Comparison of ENCODE assay signal across 19 cellular contexts in the genomic region with DNA sequence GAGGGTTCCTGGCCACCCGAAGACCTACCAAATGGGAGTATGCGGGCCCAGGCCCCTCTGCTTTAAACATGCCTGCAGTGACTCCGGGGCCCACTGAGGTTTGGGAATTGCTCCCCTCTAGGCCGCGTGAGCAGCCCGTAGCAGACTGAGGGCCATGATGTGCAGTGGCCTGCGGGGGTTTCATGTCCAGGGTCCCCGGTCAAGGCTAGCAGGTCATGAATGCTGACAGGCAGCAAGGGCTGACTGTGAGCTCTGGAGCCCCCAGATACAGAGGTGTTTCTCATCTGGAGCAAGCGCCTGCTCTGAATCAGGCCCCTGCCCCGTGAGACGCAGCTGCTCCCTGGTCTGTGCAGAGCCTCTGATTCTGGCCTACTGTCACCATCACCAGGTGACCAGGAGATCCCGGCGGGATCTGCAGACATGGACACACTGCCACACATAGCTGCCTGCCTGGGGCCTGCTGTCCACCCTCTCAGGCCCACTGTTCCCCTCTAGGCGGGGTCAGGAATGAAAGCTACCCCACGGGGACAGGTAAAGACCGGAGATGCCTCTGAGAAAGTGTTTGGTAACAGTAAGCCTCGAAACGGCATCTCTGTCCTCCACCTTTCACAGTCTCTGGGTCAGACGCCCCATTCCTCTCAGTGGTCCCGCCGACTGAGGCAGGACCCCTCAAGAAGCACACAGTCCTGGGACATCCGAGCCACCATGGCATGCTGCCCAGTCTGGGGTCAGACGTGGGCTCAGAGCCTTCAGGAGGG.
"Had no signal": no experiment of that assay in that cellular context is flagged by ENCODE, and none has a peak within 500 bp of the region (broad histone marks: within the 10 kb centered on the region; RNA-seq: fewer than 3 reads in every experiment).

No MANE protein-coding gene starts in this region.

- H3K4me1 Mint-ChIP-seq: naive thymus-derived CD8-positive, alpha-beta T cell; stimulated activated naive CD8-positive, alpha-beta T cell treated with anti-CD3 and anti-CD28 coated beads, Interleukin-15, amount 100 ng/mL, for 72 hours had no signal

- ATAC-seq: left lung; naive thymus-derived CD8-positive, alpha-beta T cell; stimulated activated naive B cell treated with anti-CD40 and anti-IgM and Interleukin-4, amounts not matched to agents 10 μg/mL and 1 μg/mL and 100 μg/mL, for 72 hours; stimulated activated naive CD8-positive, alpha-beta T cell treated with anti-CD3 and anti-CD28 coated beads, Interleukin-15, amount 100 ng/mL, for 72 hours had no signal

- H3K36me3 ChIP-seq: cardiac muscle cell, colonic mucosa, neural progenitor cell had no signal

- H3K9me3 Mint-ChIP-seq: naive thymus-derived CD8-positive, alpha-beta T cell; stimulated activated naive B cell treated with anti-CD40 and anti-IgM and Interleukin-4, amounts not matched to agents 10 μg/mL and 1 μg/mL and 100 μg/mL, for 72 hours; stimulated activated naive CD8-positive, alpha-beta T cell treated with anti-CD3 and anti-CD28 coated beads, Interleukin-15, amount 100 ng/mL, for 72 hours had no signal

- H3K27me3 Mint-ChIP-seq: naive thymus-derived CD8-positive, alpha-beta T cell; stimulated activated naive B cell treated with anti-CD40 and anti-IgM and Interleukin-4, amounts not matched to agents 10 μg/mL and 1 μg/mL and 100 μg/mL, for 72 hours; stimulated activated naive CD8-positive, alpha-beta T cell treated with anti-CD3 and anti-CD28 coated beads, Interleukin-15, amount 100 ng/mL, for 72 hours had no signal

- H3K36me3 Mint-ChIP-seq: neural progenitor cell had no signal

- H3K9me3 ChIP-seq: colonic mucosa, esophagus squamous epithelium, left lung, testis had no signal

- H3K27ac ChIP-seq: brain microvascular endothelial cell, cardiac muscle cell, colonic mucosa, esophagus squamous epithelium, neural progenitor cell, testis, tibial nerve had no signal

- H3K4me3 ChIP-seq: cardiac muscle cell, colonic mucosa, esophagus squamous epithelium, left lung, neural progenitor cell, smooth muscle cell, testis, tibial nerve had no signal

- H3K4me1 ChIP-seq: colonic mucosa, esophagus squamous epithelium, left lung, neural progenitor cell, testis, tibial nerve had no signal

- DNase-seq: brain microvascular endothelial cell; cerebellar nuclear complex; colonic mucosa; dermis blood vessel endothelial cell; esophagus squamous epithelium; foreskin fibroblast; head of caudate nucleus; hippocampal formation; kidney glomerular epithelial cell; naive thymus-derived CD8-positive, alpha-beta T cell; stimulated activated CD4-positive, alpha-beta T cell treated with anti-CD3 and anti-CD28 coated beads, Interleukin-4, amount 100 ng/mL, for 1 hour; stimulated activated naive B cell treated with anti-CD40 and anti-IgM and Interleukin-4, amounts not matched to agents 10 μg/mL and 1 μg/mL and 100 μg/mL, for 72 hours; stimulated activated naive CD8-positive, alpha-beta T cell treated with anti-CD3 and anti-CD28 coated beads, Interleukin-15, amount 100 ng/mL, for 72 hours; testis had no signal

- H3K4me3 Mint-ChIP-seq: naive thymus-derived CD8-positive, alpha-beta T cell; neural progenitor cell; stimulated activated naive B cell treated with anti-CD40 and anti-IgM and Interleukin-4, amounts not matched to agents 10 μg/mL and 1 μg/mL and 100 μg/mL, for 72 hours; stimulated activated naive CD8-positive, alpha-beta T cell treated with anti-CD3 and anti-CD28 coated beads, Interleukin-15, amount 100 ng/mL, for 72 hours had no signal

- H3K27me3 ChIP-seq: brain microvascular endothelial cell, cardiac muscle cell, colonic mucosa, left lung, neural progenitor cell, testis, tibial nerve had no signal
